ENCODE assay signal across 18 cellular contexts in the genomic region with DNA sequence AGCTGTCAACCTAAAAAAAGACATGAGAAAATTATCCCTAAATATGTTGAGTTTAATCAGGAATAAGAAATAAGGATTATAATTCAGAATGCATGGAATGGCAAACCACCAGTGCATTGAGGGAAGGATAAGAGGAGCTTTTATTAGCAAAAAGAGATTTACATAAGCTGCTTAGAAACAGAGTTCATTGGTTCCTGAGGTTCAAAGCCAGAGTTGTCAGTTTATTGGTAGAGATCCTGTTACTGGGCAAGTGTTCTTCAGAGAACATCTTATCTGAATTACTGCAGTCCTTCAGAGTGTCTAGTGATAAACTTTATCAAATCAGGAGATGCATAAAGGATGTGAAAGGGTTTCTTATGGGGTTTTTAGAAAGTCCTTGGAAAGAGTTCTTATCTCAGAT.
A peak's percentile ranks its signal among the peaks of the same experiment; 100 is the strongest.
DNase-seq lines count a peak whose midpoint lies in the region; FAIRE-seq and TF ChIP-seq lines count a peak whose summit lies in the region.
"Had no signal": no experiment of that assay in that cellular context is flagged by ENCODE, and none has a peak within 500 bp of the region (broad histone marks: within the 10 kb centered on the region; RNA-seq: fewer than 3 reads in every experiment).

No MANE protein-coding gene starts in this region.

- no peak for TF ChIP-seq CTCF in HEK293 (tag by site-specific recombination; IDR thresholded peaks at IDR 0.05)
- no peak for TF ChIP-seq CTCF in nephron (IDR thresholded peaks at IDR 0.05; ENCODE audit: unreplicated experiment in 3 of 3)
- TF ChIP-seq CTCF in GM10248 (IDR thresholded peaks at IDR 0.05; ENCODE audit: control extremely low read depth, extremely low read depth, low read depth, missing control alignments): no peak
- no peak for TF ChIP-seq CTCF in ascending aorta (IDR thresholded peaks at IDR 0.05)

- DNase-seq in NCI-H82 (lab: John Stamatoyannopoulos, UW): peak; percentile 74
- peak; percentile 15 for DNase-seq in astrocyte of the hippocampus (ENCODE audit: low read depth, low spot score)
- DNase-seq in GM10248 (ENCODE audit: extremely low spot score): no peak
- no peak for DNase-seq in GM12892 (ENCODE audit: insufficient read length)
- DNase-seq in ascending aorta (ENCODE audit: low spot score in 2 of 2): no peak
- DNase-seq: AML-193, GOT3, MG63, NCI-H1092, NCI-H1436 treated with DMSO at 0.1 percent for 48 hours, NCI-H2029, NCI-H774, PC-3 had no signal

- no peaks in the 10 kb centered on the region for H3K36me3 ChIP-seq in HEK293 (ENCODE audit: control insufficient read depth in 2 of 2, insufficient read depth in 1 of 2, low read length in 2 of 2)
- no peaks in the 10 kb centered on the region for H3K36me3 ChIP-seq in ascending aorta
- H3K36me3 ChIP-seq: MG63 had no signal

- H3K27me3 ChIP-seq in ascending aorta: no peaks in the 10 kb centered on the region
- H3K27me3 ChIP-seq: MG63 had no signal

- TF ChIP-seq POLR2A in GM12892 (IDR thresholded peaks at IDR 0.05; ENCODE audit: low read depth, low read length): no peak

- H3K27ac Mint-ChIP-seq in nephron: peak overlapping the region in 2 of 3 experiments; percentile 31 to 74

- H3K4me1 ChIP-seq in HEK293 (ENCODE audit: control insufficient read depth, insufficient read depth, low read length) (peaks cover 8% of the 10 kb centered on the region; the same call in 1 of the 2 replicates), ascending aorta (no peaks in the 10 kb centered on the region)

- H3K4me1 Mint-ChIP-seq in nephron: peaks cover 34% of the 10 kb centered on the region

- H3K4me3 ChIP-seq in HEK293 (ENCODE audit: low read depth, low read length): no peak overlapping the region
- no peak overlapping the region for H3K4me3 ChIP-seq in ascending aorta
- H3K4me3 ChIP-seq: MG63 had no signal

- intact Hi-C loops in ascending aorta (cut with DNase I): no loop called here

- H3K4me3 Mint-ChIP-seq in nephron: no peak overlapping the region

- no peaks in the 10 kb centered on the region for H3K36me3 Mint-ChIP-seq in nephron (ENCODE audit: low read depth)

- H3K27ac ChIP-seq in HEK293 (ENCODE audit: extremely low read depth, low read depth, low read length) (no peak overlapping the region), ascending aorta (no peak overlapping the region)
- H3K27ac ChIP-seq: C4-2B, RWPE1 had no signal

- H3K9me3 Mint-ChIP-seq in nephron: peaks cover 5% of the 10 kb centered on the region

- no peaks in the 10 kb centered on the region for H3K9me3 ChIP-seq in HEK293 (ENCODE audit: control insufficient read depth, insufficient read depth, low read depth, low read length)
- no peaks in the 10 kb centered on the region for H3K9me3 ChIP-seq in ascending aorta
- H3K9me3 ChIP-seq: MG63 had no signal

- FAIRE-seq in GM12892 (lab: Jason Lieb, UNC): no peak
- FAIRE-seq: G401.6 had no signal

- CTCF ChIA-PET in HEK293 (lab: Yijun Ruan, JAX) (interaction anchor here (0.6 to 1.4 kb wide), 3 partner anchors 11 to 241 kb away, joined by 3 to 4 read pairs (median 3); no protein-coding TSS in a partner anchor), GM10248 (lab: Yijun Ruan, JAX) (interaction anchor here (2.2 kb wide), 1 partner anchor 52 kb away, joined by 4 read pairs; no protein-coding TSS in a partner anchor)

- POLR2A ChIA-PET in HEK293 (lab: Yijun Ruan, JAX): no interaction called here
- POLR2A ChIA-PET in GM10248 (lab: Yijun Ruan, JAX): no interaction called here

- H3K27me3 Mint-ChIP-seq in nephron (ENCODE audit: low read depth): no peaks in the 10 kb centered on the region

TF ChIP-seq in HEK293, 187 proteins besides CTCF, POLR2A, EP300 and RAD21:
- TF ChIP-seq ZNF366 (tag by site-specific recombination; conservative IDR thresholded peaks at IDR 0.05) (no peak), ZNF350 (tag by site-specific recombination; IDR thresholded peaks at IDR 0.05) (peak; percentile 52; the same call in 1 of the 2 replicates)

Comparison
In these comparisons a context has a peak if more than half of its experiments do, and no peak if none do; other contexts are left out.
1. DNase-seq: peak in NCI-H82 (single experiment) and astrocyte of the hippocampus (single experiment); none in GM10248 (single experiment), GM12892 (single experiment) and ascending aorta (0 of 2).